Comparison of ENCODE assay signal across 8 cellular contexts in the genomic region with DNA sequence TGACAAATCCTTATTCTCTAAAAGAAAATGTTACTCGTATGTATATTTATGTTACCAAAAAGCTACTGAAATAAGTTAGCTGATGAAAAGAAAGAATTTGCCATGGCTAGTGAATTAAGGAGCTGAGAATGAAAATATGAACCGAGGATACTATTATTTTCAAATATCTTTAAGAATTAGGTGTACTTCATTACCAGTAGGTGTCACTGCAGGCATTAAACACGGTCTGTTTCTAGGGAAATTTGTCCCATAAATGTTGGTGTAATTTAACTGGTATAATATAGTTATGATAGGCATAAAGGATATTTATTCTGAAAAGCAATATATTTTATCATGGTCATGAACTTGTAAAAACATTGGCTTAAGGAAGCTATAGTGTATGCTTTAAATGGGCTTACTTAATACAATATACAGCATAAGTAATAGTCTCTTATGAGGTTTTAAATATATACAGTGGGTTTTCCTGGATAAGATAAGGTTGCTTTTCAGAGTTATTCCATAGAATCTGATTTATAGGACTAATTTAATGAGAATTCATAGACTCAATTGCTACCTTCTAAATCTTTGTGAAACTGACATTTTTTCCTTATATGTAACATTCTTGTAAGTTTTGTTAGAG.
A peak's percentile ranks its signal among the peaks of the same experiment; 100 is the strongest.
DNase-seq lines count a peak whose midpoint lies in the region; ATAC-seq and TF ChIP-seq lines count a peak whose summit lies in the region.

No MANE protein-coding gene starts in this region.

- no peaks in the 10 kb centered on the region for H3K79me1 ChIP-seq in H9 (ENCODE audit: insufficient read depth, low read depth, low read length, poor library complexity, severe bottlenecking)

- H3K36me3 Mint-ChIP-seq in H9 (ENCODE audit: insufficient read depth in 1 of 3, low read depth in 3 of 3), result no peaks in the 10 kb centered on the region
- H3K36me3 Mint-ChIP-seq in naive thymus-derived CD4-positive, alpha-beta T cell, result no peaks in the 10 kb centered on the region

- ATAC-seq in naive thymus-derived CD4-positive, alpha-beta T cell, result no peak
- ATAC-seq in HG02678 (IDR thresholded peaks at IDR 0.05; ENCODE audit: unreplicated experiment), result no peak

- TF ChIP-seq CTCF in AG04449 (IDR thresholded peaks at IDR 0.05; ENCODE audit: insufficient read depth, low read length, missing control alignments), result peak; percentile 24
- TF ChIP-seq CTCF in H9 (conservative IDR thresholded peaks at IDR 0.05), result peak; percentile 83

- H3K4ac ChIP-seq in H9 (ENCODE audit: low read depth, low read length), result no peak overlapping the region

- CTCF ChIA-PET in AG04449 (lab: Yijun Ruan, JAX), result interaction anchor here (0.6 to 2.5 kb wide), 24 partner anchors 9 to 1082 kb away, joined by 3 to 19 read pairs (median 4); no protein-coding TSS in a partner anchor
- CTCF ChIA-PET in naive thymus-derived CD4-positive, alpha-beta T cell (lab: Charles Lee), result no interaction called here

- intact Hi-C loops in naive thymus-derived CD4-positive, alpha-beta T cell (cut with micrococcal nuclease), result loop anchor here in 1 of 2 donors (5.0 kb wide), 1 partner anchor 1785 kb away; no protein-coding TSS in a partner anchor

- no peaks in the 10 kb centered on the region for H3K9me3 ChIP-seq in H9 (ENCODE audit: control insufficient read depth, low read depth, low read length)
- H3K9me3 ChIP-seq in naive thymus-derived CD4-positive, alpha-beta T cell (ENCODE audit: control insufficient read depth in 2 of 3, low read length in 3 of 3), result no peaks in the 10 kb centered on the region

- no peaks in the 10 kb centered on the region for H3K27me3 Mint-ChIP-seq in H9 (ENCODE audit: low read depth)
- H3K27me3 Mint-ChIP-seq in naive thymus-derived CD4-positive, alpha-beta T cell, result no peaks in the 10 kb centered on the region

- no peaks in the 10 kb centered on the region for H3K23me2 ChIP-seq in H9 (ENCODE audit: insufficient read length, low read depth, low read length, poor library complexity, severe bottlenecking)

- DNase-seq in AG04449 (ENCODE audit: low read depth, low spot score) (no peak), H9 (no peak), NCI-H748 (lab: John Stamatoyannopoulos, UW; ENCODE audit: unreplicated experiment) (peak; percentile 70), dermis blood vessel endothelial cell (peak; percentile 82), middle frontal gyrus (ENCODE audit: extremely low spot score, low spot score) (peak; percentile 31), UCSD-AML1 (lab: John Stamatoyannopoulos, UW; ENCODE audit: unreplicated experiment) (no peak)
- no peak for DNase-seq in naive thymus-derived CD4-positive, alpha-beta T cell

- no peak overlapping the region for H2AK5ac ChIP-seq in H9 (ENCODE audit: insufficient read length, low read length)

- H3K56ac ChIP-seq in H9 (ENCODE audit: insufficient read length, low read depth, low read length), result no peak overlapping the region

- H2BK20ac ChIP-seq in H9 (ENCODE audit: low read depth, low read length, poor library complexity, severe bottlenecking), result no peak overlapping the region

- no peak overlapping the region for H3K18ac ChIP-seq in H9 (ENCODE audit: insufficient read length, low read depth, low read length)

- no peak overlapping the region for H2AFZ ChIP-seq in H9 (ENCODE audit: low read length)

- H4K20me1 ChIP-seq in H9 (ENCODE audit: control insufficient read depth, insufficient read depth, insufficient read length), result no peaks in the 10 kb centered on the region

- POLR2A ChIA-PET in AG04449 (lab: Yijun Ruan, JAX), result no interaction called here
- POLR2A ChIA-PET in naive thymus-derived CD4-positive, alpha-beta T cell (lab: Charles Lee), result no interaction called here

- H3K14ac ChIP-seq in H9 (ENCODE audit: insufficient read depth, low read length), result no peak overlapping the region

- no peak overlapping the region for H3K4me3 ChIP-seq in AG04449 (ENCODE audit: low read depth, low read length)
- no peak overlapping the region for H3K4me3 ChIP-seq in naive thymus-derived CD4-positive, alpha-beta T cell (ENCODE audit: low read length)

- H3K23ac ChIP-seq in H9 (ENCODE audit: insufficient read length, low read depth, low read length), result no peak overlapping the region

- H4K91ac ChIP-seq in H9 (ENCODE audit: insufficient read length, low read depth, low read length), result no peak overlapping the region

- H3K27me3 ChIP-seq in H9 (ENCODE audit: insufficient read depth, low read length), result no peaks in the 10 kb centered on the region
- H3K27me3 ChIP-seq in naive thymus-derived CD4-positive, alpha-beta T cell (ENCODE audit: control insufficient read depth in 2 of 2, insufficient read depth in 2 of 2, low read length in 2 of 2), result no peaks in the 10 kb centered on the region

- H3K4me2 ChIP-seq in H9 (ENCODE audit: insufficient read depth, insufficient read length, low read length), result no peak overlapping the region

- H2BK12ac ChIP-seq in H9 (ENCODE audit: insufficient read length, low read depth, low read length), result no peak overlapping the region

- no peak overlapping the region for H3K4me3 Mint-ChIP-seq in H9
- no peak overlapping the region for H3K4me3 Mint-ChIP-seq in naive thymus-derived CD4-positive, alpha-beta T cell

- H3T11ph ChIP-seq in H9 (ENCODE audit: low read length), result no peak overlapping the region

- no peaks in the 10 kb centered on the region for H3K36me3 ChIP-seq in naive thymus-derived CD4-positive, alpha-beta T cell (ENCODE audit: control insufficient read depth in 2 of 3, insufficient read depth in 3 of 3, low read length in 3 of 3)

- H3K27ac ChIP-seq in H9 (ENCODE audit: insufficient read length, low read depth, low read length), result no peak overlapping the region
- no peak overlapping the region for H3K27ac ChIP-seq in naive thymus-derived CD4-positive, alpha-beta T cell (ENCODE audit: low read depth, low read length)

- H4K8ac ChIP-seq in H9 (replicated peaks; ENCODE audit: insufficient read length, low read depth, low read length), result no peak overlapping the region

- H3K9ac ChIP-seq in H9 (ENCODE audit: extremely low read depth, insufficient read length, low read length), result no peak overlapping the region

- H2BK15ac ChIP-seq in H9 (ENCODE audit: low read depth, low read length), result no peak overlapping the region

- no peak overlapping the region for H2BK120ac ChIP-seq in H9 (ENCODE audit: low read depth, low read length, poor library complexity, severe bottlenecking)

- WGBS in H9 (ENCODE audit: extremely low coverage, insufficient read length, low lambda C conversion rate), result no CpG with 5 or more reads among the region's 3 CpGs

- H2BK5ac ChIP-seq in H9 (ENCODE audit: insufficient read length, low read length), result no peak overlapping the region

- no peaks in the 10 kb centered on the region for H3K9me3 Mint-ChIP-seq in H9
- H3K9me3 Mint-ChIP-seq in naive thymus-derived CD4-positive, alpha-beta T cell, result peaks cover 0 to 3% (median 0%) of the 10 kb centered on the region in 11 donors

- no peaks in the 10 kb centered on the region for H3K4me1 Mint-ChIP-seq in H9
- H3K4me1 Mint-ChIP-seq in naive thymus-derived CD4-positive, alpha-beta T cell, result no peaks in the 10 kb centered on the region

- no peak overlapping the region for H3K27ac Mint-ChIP-seq in H9
- no peak overlapping the region for H3K27ac Mint-ChIP-seq in naive thymus-derived CD4-positive, alpha-beta T cell

- no peak overlapping the region for H4K5ac ChIP-seq in H9 (ENCODE audit: insufficient read length, low read depth, low read length)

- H3K79me2 ChIP-seq in H9 (ENCODE audit: insufficient read depth, low read length), result no peaks in the 10 kb centered on the region

- no peaks in the 10 kb centered on the region for H3K4me1 ChIP-seq in H9 (ENCODE audit: insufficient read depth, low read length)
- H3K4me1 ChIP-seq in naive thymus-derived CD4-positive, alpha-beta T cell (ENCODE audit: control insufficient read depth in 2 of 2, insufficient read depth in 2 of 2, low read length in 2 of 2), result no peaks in the 10 kb centered on the region

Comparison
In these comparisons a context has a peak if more than half of its experiments do, and no peak if none do; other contexts are left out.
1. DNase-seq: peak in NCI-H748 (single experiment), dermis blood vessel endothelial cell (single experiment) and middle frontal gyrus (single experiment); none in AG04449 (single experiment), H9 (single experiment), naive thymus-derived CD4-positive, alpha-beta T cell (0 of 9) and UCSD-AML1 (single experiment).